8 cellular contexts compared by ENCODE assay signal in the genomic region with DNA sequence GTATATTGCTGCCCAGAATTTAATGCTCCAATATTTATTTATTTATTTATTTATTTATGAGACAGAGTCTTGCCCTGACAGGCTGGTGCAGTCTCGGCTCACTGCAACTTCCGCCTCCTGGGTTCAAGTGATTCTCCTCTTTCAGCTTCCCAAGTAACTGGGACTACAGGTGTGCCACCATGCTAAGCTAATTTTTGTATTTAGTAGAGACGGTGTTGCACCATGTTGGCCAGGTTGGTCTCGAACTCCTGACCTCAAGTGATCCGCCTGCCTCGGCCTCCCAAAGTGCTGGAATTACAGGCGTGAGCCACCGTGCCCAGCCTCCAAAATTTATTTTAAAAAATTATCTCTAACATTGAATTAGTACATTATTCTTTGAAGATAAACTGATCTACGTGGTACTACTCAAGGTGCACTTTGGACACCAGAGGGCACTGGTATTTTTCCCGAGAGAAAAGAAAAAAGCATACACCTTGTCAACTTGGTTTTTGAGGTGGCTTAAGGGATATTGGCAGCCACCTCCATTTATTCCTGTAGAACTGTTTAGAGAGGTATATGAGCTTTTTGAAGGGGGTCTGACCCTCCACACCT. TPM values are rescaled to one million over a fixed set of nuclear protein-coding genes. Genes with fewer than 3 reads are reported as not detected.
DNase-seq lines count a peak whose midpoint lies in the region; ATAC-seq and TF ChIP-seq lines count a peak whose summit lies in the region.
"Had no signal": no experiment of that assay in that cellular context is flagged by ENCODE, and none has a peak within 500 bp of the region (broad histone marks: within the 10 kb centered on the region; RNA-seq: fewer than 3 reads in every experiment).

No MANE protein-coding gene starts in this region.

- no peaks in the 10 kb centered on the region for H3K27me3 Mint-ChIP-seq in CD8-positive, alpha-beta memory T cell
- peaks cover 2% of the 10 kb centered on the region for H3K27me3 Mint-ChIP-seq in activated T-helper 1 cell treated with anti-CD3 and anti-CD28 coated beads, Interleukin-12 subunit alpha, Interleukin-12 subunit beta, Interleukin-2, Interleukin-4 antibody, amounts not matched to agents 30 ng/mL and 10 ng/mL and 1 ng/mL, durations not matched to agents 14 hours and 24 hours and 36 hours (ENCODE audit: insufficient read depth)

- H3K4me3 ChIP-seq in CD8-positive, alpha-beta memory T cell (ENCODE audit: low read length) = no peak overlapping the region
- no peak overlapping the region for H3K4me3 ChIP-seq in GM12875 (ENCODE audit: low read depth, low read length)
- peak overlapping the region in 1 of 3 donors; percentile 96 for H3K4me3 ChIP-seq in right lobe of liver

- intact Hi-C loops in activated T-helper 1 cell treated with anti-CD3 and anti-CD28 coated beads, Interleukin-12 subunit alpha, Interleukin-12 subunit beta, Interleukin-2, Interleukin-4 antibody, amounts not matched to agents 30 ng/mL and 10 ng/mL and 1 ng/mL, durations not matched to agents 14 hours and 24 hours and 36 hours (cut with micrococcal nuclease) = loop anchor here (10.0 kb wide), 1 partner anchor 1091 kb away; a partner anchor contains a TSS
- intact Hi-C loops in right lobe of liver (cut with DNase I) = loop anchor here in 1 of 2 donors (10.0 kb wide), 1 partner anchor 81 kb away; no protein-coding TSS in a partner anchor

- H3K4me1 ChIP-seq in CD8-positive, alpha-beta memory T cell (ENCODE audit: insufficient read depth, low read length) = peaks cover 12% of the 10 kb centered on the region
- H3K4me1 ChIP-seq in right lobe of liver = peaks cover 0 to 28% (median 6%) of the 10 kb centered on the region in 4 donors

- H3K36me3 ChIP-seq in CD8-positive, alpha-beta memory T cell (ENCODE audit: insufficient read depth, low read length) = no peaks in the 10 kb centered on the region
- H3K36me3 ChIP-seq in right lobe of liver = peaks cover 0 to 24% (median under 1%) of the 10 kb centered on the region in 4 donors

- TF ChIP-seq CTCF in GM12875 (IDR thresholded peaks at IDR 0.05; ENCODE audit: borderline replicate concordance, insufficient read depth, low read depth, low read length) (0 out of 2 replicates have a peak, but pooled peaks have one; percentile 22), right lobe of liver (IDR thresholded peaks at IDR 0.05) (peak in 3 of 4 donors; percentile 32 to 44 (median 33))

- H3K9me3 Mint-ChIP-seq in CD8-positive, alpha-beta memory T cell = no peaks in the 10 kb centered on the region
- no peaks in the 10 kb centered on the region for H3K9me3 Mint-ChIP-seq in activated T-helper 1 cell treated with anti-CD3 and anti-CD28 coated beads, Interleukin-12 subunit alpha, Interleukin-12 subunit beta, Interleukin-2, Interleukin-4 antibody, amounts not matched to agents 30 ng/mL and 10 ng/mL and 1 ng/mL, durations not matched to agents 14 hours and 24 hours and 36 hours

- no peaks in the 10 kb centered on the region for H3K27me3 ChIP-seq in CD8-positive, alpha-beta memory T cell (ENCODE audit: insufficient read depth, low read length, poor library complexity, severe bottlenecking)
- H3K27me3 ChIP-seq in right lobe of liver = no peaks in the 10 kb centered on the region

- H3K4me3 Mint-ChIP-seq in CD8-positive, alpha-beta memory T cell = peak overlapping the region in 6 of 7 donors; percentile 97 to 100 (median 100)
- H3K4me3 Mint-ChIP-seq in activated T-helper 1 cell treated with anti-CD3 and anti-CD28 coated beads, Interleukin-12 subunit alpha, Interleukin-12 subunit beta, Interleukin-2, Interleukin-4 antibody, amounts not matched to agents 30 ng/mL and 10 ng/mL and 1 ng/mL, durations not matched to agents 14 hours and 24 hours and 36 hours = peak overlapping the region; percentile 31

- DNase-seq in CD8-positive, alpha-beta memory T cell = no peak
- no peak for DNase-seq in activated T-helper 1 cell treated with anti-CD3 and anti-CD28 coated beads, Interleukin-12 subunit alpha, Interleukin-12 subunit beta, Interleukin-2, Interleukin-4 antibody, amounts not matched to agents 30 ng/mL and 10 ng/mL and 1 ng/mL, durations not matched to agents 14 hours and 24 hours and 36 hours (ENCODE audit: low spot score)
- DNase-seq in right lobe of liver (no peak), NCI-H2029 (lab: John Stamatoyannopoulos, UW) (no peak), kidney glomerular epithelial cell (lab: John Stamatoyannopoulos, UW) (no peak)
- DNase-seq: NCI-H774 had no signal

- peak overlapping the region in 1 of 8 donors; percentile 74 for H3K27ac Mint-ChIP-seq in CD8-positive, alpha-beta memory T cell
- H3K27ac Mint-ChIP-seq in activated T-helper 1 cell treated with anti-CD3 and anti-CD28 coated beads, Interleukin-12 subunit alpha, Interleukin-12 subunit beta, Interleukin-2, Interleukin-4 antibody, amounts not matched to agents 30 ng/mL and 10 ng/mL and 1 ng/mL, durations not matched to agents 14 hours and 24 hours and 36 hours = no peak overlapping the region

- no peak for TF ChIP-seq POLR2A in right lobe of liver (IDR thresholded peaks at IDR 0.05)

- H3K36me3 Mint-ChIP-seq in CD8-positive, alpha-beta memory T cell = peaks cover 0 to 27% (median 6%) of the 10 kb centered on the region in 3 donors
- peaks cover 7% of the 10 kb centered on the region for H3K36me3 Mint-ChIP-seq in activated T-helper 1 cell treated with anti-CD3 and anti-CD28 coated beads, Interleukin-12 subunit alpha, Interleukin-12 subunit beta, Interleukin-2, Interleukin-4 antibody, amounts not matched to agents 30 ng/mL and 10 ng/mL and 1 ng/mL, durations not matched to agents 14 hours and 24 hours and 36 hours (ENCODE audit: low read depth)

- 64% methylated on average over 9 of the region's 10 CpGs for WGBS in right lobe of liver (ENCODE audit: insufficient coverage, low coverage, low lambda C conversion rate, missing lambda C conversion rate)

- no peaks in the 10 kb centered on the region for H3K9me3 ChIP-seq in CD8-positive, alpha-beta memory T cell (ENCODE audit: low read length)
- H3K9me3 ChIP-seq in right lobe of liver = no peaks in the 10 kb centered on the region

- POLR2A ChIA-PET in CD8-positive, alpha-beta memory T cell (lab: Charles Lee) = no interaction called here

- peaks cover 19 to 31% (median 25%) of the 10 kb centered on the region in 3 donors for H3K4me1 Mint-ChIP-seq in CD8-positive, alpha-beta memory T cell
- H3K4me1 Mint-ChIP-seq in activated T-helper 1 cell treated with anti-CD3 and anti-CD28 coated beads, Interleukin-12 subunit alpha, Interleukin-12 subunit beta, Interleukin-2, Interleukin-4 antibody, amounts not matched to agents 30 ng/mL and 10 ng/mL and 1 ng/mL, durations not matched to agents 14 hours and 24 hours and 36 hours (ENCODE audit: low read depth) = peaks cover 21% of the 10 kb centered on the region

- ATAC-seq in right lobe of liver (no peak), GM19328 (IDR thresholded peaks at IDR 0.05; ENCODE audit: unreplicated experiment) (no peak)

- no peak overlapping the region for H3K27ac ChIP-seq in CD8-positive, alpha-beta memory T cell (ENCODE audit: low read depth, low read length)
- peak overlapping the region in 1 of 3 donors; percentile 72 for H3K27ac ChIP-seq in right lobe of liver

- CTCF ChIA-PET in CD8-positive, alpha-beta memory T cell (lab: Charles Lee) = interaction anchor here (6.6 kb wide), 1 partner anchor 12 kb away, joined by 89 read pairs; a partner anchor contains a TSS

RNA-seq across cellular contexts. Expression of a gene that starts 1.4 kb away (rescaled TPM):
- 10 to 100 TPM; 18.9 to 21.5 TPM for total RNA-seq in CD8-positive, alpha-beta memory T cell
- 5.8 TPM for polyA plus RNA-seq in CD8-positive, alpha-beta memory T cell
- 23.8 and 23.9 TPM in 2 replicates for total RNA-seq in activated T-helper 1 cell treated with anti-CD3 and anti-CD28 coated beads, Interleukin-12 subunit alpha, Interleukin-12 subunit beta, Interleukin-2, Interleukin-4 antibody, amounts not matched to agents 30 ng/mL and 10 ng/mL and 1 ng/mL, durations not matched to agents 14 hours and 24 hours and 36 hours
- 100 to 1,000 TPM; 147 to 682 (median 184) TPM for total RNA-seq in right lobe of liver

RNA-seq across cellular contexts. Expression of a gene that starts 9.8 kb away (rescaled TPM):
- total RNA-seq in CD8-positive, alpha-beta memory T cell = 10 to 100 TPM; 14.1 to 14.8 TPM
- 7.0 TPM for polyA plus RNA-seq in CD8-positive, alpha-beta memory T cell
- 28.7 and 33.5 TPM in 2 replicates for total RNA-seq in activated T-helper 1 cell treated with anti-CD3 and anti-CD28 coated beads, Interleukin-12 subunit alpha, Interleukin-12 subunit beta, Interleukin-2, Interleukin-4 antibody, amounts not matched to agents 30 ng/mL and 10 ng/mL and 1 ng/mL, durations not matched to agents 14 hours and 24 hours and 36 hours
- 10 to 100 TPM; 10.7 to 16.0 (median 13.2) TPM for total RNA-seq in right lobe of liver
